In the genomic region with DNA sequence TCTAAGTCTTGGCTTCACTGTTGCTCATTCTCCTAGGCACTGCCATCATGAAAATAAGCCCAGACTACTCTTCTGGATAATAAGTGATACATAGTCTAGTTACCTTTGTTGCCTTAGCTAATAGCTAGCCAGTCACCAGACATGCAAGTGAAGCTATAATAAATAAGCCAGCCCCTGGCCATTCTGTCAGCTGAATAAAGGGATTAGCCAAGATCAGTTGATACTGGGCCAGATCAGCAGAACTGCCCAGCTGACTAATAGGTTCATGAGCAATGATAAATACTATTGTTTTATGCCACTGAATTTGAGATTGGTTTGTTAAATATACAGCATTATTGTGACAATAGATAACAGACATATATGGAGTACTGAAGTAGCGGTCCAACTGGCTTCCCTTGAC, we compare ENCODE assay signal across 23 cellular contexts. TPM values are rescaled to one million over a fixed set of nuclear protein-coding genes. Genes with fewer than 3 reads are reported as not detected.
A peak's percentile ranks its signal among the peaks of the same experiment; 100 is the strongest.
DNase-seq lines count a peak whose midpoint lies in the region; ATAC-seq, FAIRE-seq and TF ChIP-seq lines count a peak whose summit lies in the region.
"Had no signal": no experiment of that assay in that cellular context is flagged by ENCODE, and none has a peak within 500 bp of the region (broad histone marks: within the 10 kb centered on the region; RNA-seq: fewer than 3 reads in every experiment).

No MANE protein-coding gene starts in this region.

- no peak for TF ChIP-seq CTCF in K562 (IDR thresholded peaks at IDR 0.05 in 2 of 3, conservative IDR thresholded peaks at IDR 0.05 in 1 of 3; ENCODE audit: insufficient read depth in 2 of 3, low read depth in 1 of 3, low read length in 3 of 3)
- TF ChIP-seq CTCF in fibroblast of pulmonary artery (IDR thresholded peaks at IDR 0.05; ENCODE audit: low read length, missing control alignments): no peak
- no peak for TF ChIP-seq CTCF in retinal pigment epithelial cell (conservative IDR thresholded peaks at IDR 0.05; ENCODE audit: low read depth, low read length)

- no peak for FAIRE-seq in K562 (lab: Jason Lieb, UNC)
- FAIRE-seq: GM12892, GM19239, H54, HepG2 had no signal

- H3K9ac ChIP-seq in K562 (ENCODE audit: insufficient read depth in 1 of 2, low read depth in 2 of 2, low read length in 2 of 2): no peak overlapping the region

- intact Hi-C loops in K562 (cut with micrococcal nuclease): no loop called here

- no peaks in the 10 kb centered on the region for H3K36me3 ChIP-seq in K562 (ENCODE audit: control insufficient read depth, insufficient read depth, low read length)

- peak; percentile 84 for DNase-seq in NCI-H82 (lab: John Stamatoyannopoulos, UW)
- DNase-seq in K562 (ENCODE audit: extremely low read depth in 1 of 4, low spot score in 3 of 4): no peak
- DNase-seq in fibroblast of pulmonary artery (ENCODE audit: low read depth): peak; percentile 18
- DNase-seq in retinal pigment epithelial cell (ENCODE audit: low read depth): peak; percentile 79
- no peak for DNase-seq in effector CD8-positive, alpha-beta T cell (lab: John Stamatoyannopoulos, UW)
- no peak for DNase-seq in stimulated activated CD4-positive, alpha-beta T cell treated with anti-CD3 and anti-CD28 coated beads, Interleukin-1b, Interleukin-23, amount 100 ng/mL, for 48 hours
- no peak for DNase-seq in NCI-H128 (lab: John Stamatoyannopoulos, UW; ENCODE audit: unreplicated experiment)
- DNase-seq: Calu3, DMS79 treated with DMSO at 0.1 percent for 48 hours, GF-D8, MV-4-11, NCI-H1105 treated with DMSO at 0.1 percent for 48 hours, NCI-H2029, NCI-H2227 treated with DMSO at 0.1 percent for 48 hours, NCI-H510A, NCI-H69, SHP77 treated with DMSO at 0.1 percent for 48 hours had no signal

- POLR2A ChIA-PET in K562 (lab: Yijun Ruan, JAX): interaction anchor here (0.5 kb wide), 1 partner anchor 57 kb away, joined by 3 read pairs; no protein-coding TSS in a partner anchor

- peak overlapping the region; percentile 60; the same call in 2 of the 3 replicates for H3K27ac ChIP-seq in K562 (ENCODE audit: extremely low read depth, low read depth, low read length)

- H3K4me3 ChIP-seq in K562 (no peak overlapping the region), fibroblast of pulmonary artery (replicated peaks; ENCODE audit: low read depth, low read length) (no peak overlapping the region), retinal pigment epithelial cell (ENCODE audit: low read length) (no peak overlapping the region)

- peaks cover 0 to 13% of the 10 kb centered on the region in 2 experiments; a peak in 2 of 5 replicates for H3K4me1 ChIP-seq in K562 (replicated peaks in 1 of 2; ENCODE audit: control insufficient read depth in 2 of 2, insufficient read depth in 2 of 2, low read length in 2 of 2)

- 69% methylated on average over 1 of the region's 1 CpG for WGBS in K562 (ENCODE audit: insufficient coverage, low coverage, missing lambda C conversion rate)

- peak overlapping the region; percentile 18; the same call in 1 of the 2 replicates for H3K4me2 ChIP-seq in K562 (ENCODE audit: insufficient read depth, low read length)

- H3K79me2 ChIP-seq in K562 (ENCODE audit: control insufficient read depth, insufficient read depth, low read length): no peaks in the 10 kb centered on the region

- H3K27me3 ChIP-seq in K562 (ENCODE audit: control insufficient read depth in 2 of 2, insufficient read depth in 2 of 2, low read length in 2 of 2): no peaks in the 10 kb centered on the region

- BruUV-seq in K562 (replicated peaks; lab: Mats Ljungman, UMichigan): no TSS peak

- in situ Hi-C loops in K562 (cut with MboI): no loop called here

- no peak for TF ChIP-seq EP300 in K562 (IDR thresholded peaks at IDR 0.05; ENCODE audit: low read length)

- no peaks in the 10 kb centered on the region for H4K20me1 ChIP-seq in K562 (replicated peaks; ENCODE audit: control insufficient read depth, insufficient read depth, low read length)

- TF ChIP-seq RAD21 in K562 (CRISPR knock-in tag; conservative IDR thresholded peaks at IDR 0.05 in 1 of 2, IDR thresholded peaks at IDR 0.05 in 1 of 2): no peak

- no peak for TF ChIP-seq POLR2A in K562 (conservative IDR thresholded peaks at IDR 0.05)

- no peaks in the 10 kb centered on the region for H3K9me1 ChIP-seq in K562 (ENCODE audit: control insufficient read depth, insufficient read depth, low read length)

- H2AFZ ChIP-seq in K562 (ENCODE audit: low read depth, low read length): peak overlapping the region; percentile 83

- no peaks in the 10 kb centered on the region; the same call in 1 of the 2 replicates for H3K9me3 ChIP-seq in K562 (replicated peaks; ENCODE audit: control insufficient read depth, insufficient read depth, low read depth, low read length)

- CTCF ChIA-PET in K562 (lab: Yijun Ruan, JAX; ENCODE audit: low intra/inter-chr PET ratio): no interaction called here

- ATAC-seq in K562: no peak
- no peak for ATAC-seq in GM18861 (IDR thresholded peaks at IDR 0.05; ENCODE audit: unreplicated experiment)
- ATAC-seq: HepG2, Panc1 had no signal

RNA-seq across cellular contexts. Expression of gene C2orf69, which starts 8.0 kb away (rescaled TPM):
- total RNA-seq in K562 (2011; cell fraction: chromatin; rRNA removed; ENCODE audit: low replicate concordance): 2.5 and 10.7 TPM in 2 replicates
- 2.0 and 3.4 TPM in 2 replicates for total RNA-seq in K562 (2011; cell fraction: nucleolus; rRNA removed)
- total RNA-seq in K562 (2011; cell fraction: nucleoplasm; rRNA removed): 5.7 and 10.3 TPM in 2 replicates
- 4.0 and 6.2 TPM in 2 replicates for total RNA-seq in K562 (2014; rRNA removed)
- 9.8 and 10.1 TPM in 2 replicates for total RNA-seq in K562 (2014; rRNA removed; fragmentation: Illumina TruSeq; extraction: Trizol)
- total RNA-seq in K562 (2015; rRNA removed; fragmentation: Illumina TruSeq; extraction: Trizol): 7.7 and 9.1 TPM in 2 replicates
- total RNA-seq in K562 (2021): 7.4 and 8.5 TPM in 2 replicates
- polyA plus RNA-seq in K562 (2011; rRNA removed): 4.7 and 5.7 TPM in 2 replicates
- 2.0 and 3.4 TPM in 2 replicates for polyA plus RNA-seq in K562 (2011; cell fraction: cytosol; rRNA removed)
- polyA plus RNA-seq in K562 (2011; cell fraction: nucleus; rRNA removed): 2.2 and 2.6 TPM in 2 replicates
- polyA plus RNA-seq in K562 (2012): 4.5 and 6.5 TPM in 2 replicates
- polyA plus RNA-seq in K562 (2014; fragmentation: Illumina TruSeq; extraction: Trizol): 5.4 and 6.0 TPM in 2 replicates
- polyA plus RNA-seq in K562 (2014; fragmentation: Nextera tagmentation; extraction: Ambion mirVana): 1 to 10 TPM; 3.4 to 4.3 TPM
- 4.3 and 4.9 TPM in 2 replicates for polyA plus RNA-seq in K562 (2014; rRNA removed)
- polyA minus RNA-seq in K562 (2011; rRNA and poly(A)+ RNA removed): 5.1 and 6.6 TPM in 2 replicates
- 3.3 and 3.6 TPM in 2 replicates for polyA minus RNA-seq in K562 (2011; cell fraction: cytosol; rRNA and poly(A)+ RNA removed)
- 5.1 and 6.0 TPM in 2 replicates for polyA minus RNA-seq in K562 (2011; cell fraction: nucleus; rRNA and poly(A)+ RNA removed)

RNA-seq across cellular contexts. Expression of gene FTCDNL1, which starts 52.1 kb away (rescaled TPM):
- 0.44 TPM in 2 replicates for total RNA-seq in K562 (2011; cell fraction: chromatin; rRNA removed; ENCODE audit: low replicate concordance)
- 0.17 and 0.39 TPM in 2 replicates for total RNA-seq in K562 (2011; cell fraction: nucleolus; rRNA removed)
- 0.38 TPM in 1 of 2 replicates, not detected in the other for total RNA-seq in K562 (2011; cell fraction: nucleoplasm; rRNA removed)
- 0.41 and 0.45 TPM in 2 replicates for total RNA-seq in K562 (2014; rRNA removed)
- 0.29 and 0.35 TPM in 2 replicates for total RNA-seq in K562 (2014; rRNA removed; fragmentation: Illumina TruSeq; extraction: Trizol)
- 0.29 and 0.64 TPM in 2 replicates for total RNA-seq in K562 (2015; rRNA removed; fragmentation: Illumina TruSeq; extraction: Trizol)
- total RNA-seq in K562 (2021): 0.58 and 1.0 TPM in 2 replicates
- 0.47 and 0.70 TPM in 2 replicates for polyA plus RNA-seq in K562 (2011; rRNA removed)
- 0.13 and 0.60 TPM in 2 replicates for polyA plus RNA-seq in K562 (2011; cell fraction: cytosol; rRNA removed)
- 0.20 and 0.38 TPM in 2 replicates for polyA plus RNA-seq in K562 (2011; cell fraction: nucleus; rRNA removed)
- polyA plus RNA-seq in K562 (2012): 0.59 and 1.3 TPM in 2 replicates
- 0.30 and 0.44 TPM in 2 replicates for polyA plus RNA-seq in K562 (2014; fragmentation: Illumina TruSeq; extraction: Trizol)
- polyA plus RNA-seq in K562 (2014; fragmentation: Nextera tagmentation; extraction: Ambion mirVana): under 1 TPM; 0.32 to 0.37 TPM
- 0.13 and 0.69 TPM in 2 replicates for polyA plus RNA-seq in K562 (2014; rRNA removed)
- 0.81 and 1.8 TPM in 2 replicates for polyA minus RNA-seq in K562 (2011; rRNA and poly(A)+ RNA removed)
- not detected in 2 replicates for polyA minus RNA-seq in K562 (2011; cell fraction: cytosol; rRNA and poly(A)+ RNA removed)
- polyA minus RNA-seq in K562 (2011; cell fraction: nucleus; rRNA and poly(A)+ RNA removed): 0.54 and 1.7 TPM in 2 replicates

RNA-seq across cellular contexts. Expression of gene TYW5, which starts 52.2 kb away (rescaled TPM):
- total RNA-seq in K562 (2011; cell fraction: chromatin; rRNA removed; ENCODE audit: low replicate concordance): 7.7 and 28.3 TPM in 2 replicates
- 3.0 and 5.4 TPM in 2 replicates for total RNA-seq in K562 (2011; cell fraction: nucleolus; rRNA removed)
- 13.4 and 24.3 TPM in 2 replicates for total RNA-seq in K562 (2011; cell fraction: nucleoplasm; rRNA removed)
- 4.7 TPM in 2 replicates for total RNA-seq in K562 (2014; rRNA removed)
- 7.1 TPM in 2 replicates for total RNA-seq in K562 (2014; rRNA removed; fragmentation: Illumina TruSeq; extraction: Trizol)
- 7.2 and 7.7 TPM in 2 replicates for total RNA-seq in K562 (2015; rRNA removed; fragmentation: Illumina TruSeq; extraction: Trizol)
- total RNA-seq in K562 (2021): 3.5 and 3.6 TPM in 2 replicates
- 4.6 and 5.6 TPM in 2 replicates for polyA plus RNA-seq in K562 (2011; rRNA removed)
- polyA plus RNA-seq in K562 (2011; cell fraction: cytosol; rRNA removed): 1.00 and 1.9 TPM in 2 replicates
- polyA plus RNA-seq in K562 (2011; cell fraction: nucleus; rRNA removed): 6.5 and 6.8 TPM in 2 replicates
- polyA plus RNA-seq in K562 (2012): 2.6 and 3.2 TPM in 2 replicates
- polyA plus RNA-seq in K562 (2014; fragmentation: Illumina TruSeq; extraction: Trizol): 3.7 and 4.3 TPM in 2 replicates
- polyA plus RNA-seq in K562 (2014; fragmentation: Nextera tagmentation; extraction: Ambion mirVana): 1 to 10 TPM; 4.1 to 4.3 TPM
- polyA plus RNA-seq in K562 (2014; rRNA removed): 4.3 and 4.6 TPM in 2 replicates
- polyA minus RNA-seq in K562 (2011; rRNA and poly(A)+ RNA removed): 7.0 and 8.8 TPM in 2 replicates
- 1.6 and 2.2 TPM in 2 replicates for polyA minus RNA-seq in K562 (2011; cell fraction: cytosol; rRNA and poly(A)+ RNA removed)
- 7.1 and 10.7 TPM in 2 replicates for polyA minus RNA-seq in K562 (2011; cell fraction: nucleus; rRNA and poly(A)+ RNA removed)

RNA-seq across cellular contexts. Expression of gene MAIP1, which starts 52.3 kb away (rescaled TPM):
- total RNA-seq in K562 (2011; cell fraction: chromatin; rRNA removed; ENCODE audit: low replicate concordance): 5.2 and 5.8 TPM in 2 replicates
- 10.7 and 11.8 TPM in 2 replicates for total RNA-seq in K562 (2011; cell fraction: nucleolus; rRNA removed)
- 5.4 and 10.4 TPM in 2 replicates for total RNA-seq in K562 (2011; cell fraction: nucleoplasm; rRNA removed)
- total RNA-seq in K562 (2014; rRNA removed) (28.8 and 33.6 TPM in 2 replicates), K562 (2014; rRNA removed; fragmentation: Illumina TruSeq; extraction: Trizol) (24.5 and 34.0 TPM in 2 replicates), K562 (2015; rRNA removed; fragmentation: Illumina TruSeq; extraction: Trizol) (29.1 and 30.0 TPM in 2 replicates), K562 (2021) (26.6 and 26.7 TPM in 2 replicates)
- polyA plus RNA-seq in K562 (2011; rRNA removed) (20.4 and 21.8 TPM in 2 replicates), K562 (2014; fragmentation: Illumina TruSeq; extraction: Trizol) (20.2 and 20.7 TPM in 2 replicates), K562 (2014; fragmentation: Nextera tagmentation; extraction: Ambion mirVana) (1 to 10 TPM; 3.6 to 7.9 TPM), K562 (2014; rRNA removed) (17.2 and 30.0 TPM in 2 replicates)
- polyA plus RNA-seq in K562 (2011; cell fraction: cytosol; rRNA removed): 10.6 and 24.7 TPM in 2 replicates
- 5.5 and 6.9 TPM in 2 replicates for polyA plus RNA-seq in K562 (2011; cell fraction: nucleus; rRNA removed)
- 16.4 and 20.2 TPM in 2 replicates for polyA plus RNA-seq in K562 (2012)
- polyA minus RNA-seq in K562 (2011; rRNA and poly(A)+ RNA removed): 17.8 and 21.4 TPM in 2 replicates
- 16.9 TPM in 2 replicates for polyA minus RNA-seq in K562 (2011; cell fraction: cytosol; rRNA and poly(A)+ RNA removed)
- polyA minus RNA-seq in K562 (2011; cell fraction: nucleus; rRNA and poly(A)+ RNA removed): 10.4 and 13.9 TPM in 2 replicates

Comparison
In these comparisons a context has a peak if more than half of its experiments do, and no peak if none do; other contexts are left out.
1. DNase-seq: peak in NCI-H82 (single experiment), fibroblast of pulmonary artery (single experiment) and retinal pigment epithelial cell (single experiment); none in K562 (0 of 4), effector CD8-positive, alpha-beta T cell (single experiment), stimulated activated CD4-positive, alpha-beta T cell treated with anti-CD3 and anti-CD28 coated beads, Interleukin-1b, Interleukin-23, amount 100 ng/mL, for 48 hours (single experiment) and NCI-H128 (single experiment).